Comparison of ENCODE assay signal across 1 cellular context in genomic region chr6:40735126-40735920, GRCh38.
TF ChIP-seq lines count a peak whose summit lies in the region.

No MANE protein-coding gene starts in this region.

TF ChIP-seq in SK-N-SH treated with all-trans-retinoic acid at 6 μM for 48 hours, 23 proteins besides CTCF, POLR2A, EP300 and RAD21 (continued from another document):
- no peak for TF ChIP-seq CSRNP3 (CRISPR knock-in tag; IDR thresholded peaks at IDR 0.05)
- TF ChIP-seq BACH2 (CRISPR knock-in tag; IDR thresholded peaks at IDR 0.05; ENCODE audit: borderline replicate concordance) = no peak
- no peak for TF ChIP-seq ZNF70 (CRISPR knock-in tag; IDR thresholded peaks at IDR 0.05)
- TF ChIP-seq TOX (CRISPR knock-in tag; IDR thresholded peaks at IDR 0.05; ENCODE audit: borderline replicate concordance) = no peak
- TF ChIP-seq SNAI2 (CRISPR knock-in tag; IDR thresholded peaks at IDR 0.05) = no peak
